ENCODE assay signal across 8 cellular contexts in genomic region chr1:34859442-34860200, GRCh38. TPM values are rescaled to one million over a fixed set of nuclear protein-coding genes. Genes with fewer than 3 reads are reported as not detected.
A peak's percentile ranks its signal among the peaks of the same experiment; 100 is the strongest.
DNase-seq lines count a peak whose midpoint lies in the region; ATAC-seq and TF ChIP-seq lines count a peak whose summit lies in the region.

Gene SMIM12 (minus strand): TSS chr1:34859749. CDS start chr1:34855977, 3,772 bp downstream.

- intact Hi-C loops in T-helper 2 cell treated with Interferon-gamma antibody and Interleukin-4, amounts not matched to agents 100 ng/mL and 5 ng/mL, for 36 hours (cut with micrococcal nuclease) = loop anchor here (1.0 to 10.0 kb wide), 4 partner anchors 125 to 333 kb away; partner anchors contain the start of genes SFPQ, TMEM35B, ZMYM1 and ZMYM6
- intact Hi-C loops in uterus (cut with DNase I; ENCODE audit: low total_unique reads) = no loop called here

- H3K27me3 ChIP-seq in right atrium auricular region (no peaks in the 10 kb centered on the region), uterus (no peaks in the 10 kb centered on the region)

- H3K4me3 ChIP-seq in right atrium auricular region (peak within 1 kb of the TSS; percentile 95 to 96), uterus (peak within 1 kb of the TSS; percentile 78)

- H3K4me1 ChIP-seq in right atrium auricular region (peaks cover 0 to 26% of the 10 kb centered on the region in 2 donors), uterus (peaks cover 4 to 14% of the 10 kb centered on the region in 2 donors)

- H3K9me3 ChIP-seq in right atrium auricular region (no peaks in the 10 kb centered on the region), uterus (no peaks in the 10 kb centered on the region)

- in situ Hi-C loops in GM13977 (cut with MboI; ENCODE audit: low pct_unique_long_range_greater_than_20kb, low sequenced_read_pairs, unreplicated experiment) = no loop called here

- TF ChIP-seq CTCF in GM13977 (IDR thresholded peaks at IDR 0.05; ENCODE audit: extremely low read depth, insufficient read depth, missing control alignments) (peak; percentile 90), right atrium auricular region (IDR thresholded peaks at IDR 0.05) (peak; percentile 67 to 95), uterus (IDR thresholded peaks at IDR 0.05) (peak; percentile 87 to 95 (median 92))

- H3K27ac ChIP-seq in right atrium auricular region (peak within 1 kb of the TSS; percentile 87 to 90), uterus (peak within 1 kb of the TSS; percentile 80 to 85)

- peak; percentile 98 for ATAC-seq in HG02885 (IDR thresholded peaks at IDR 0.05; ENCODE audit: poor library complexity, unreplicated experiment)

- peak; percentile 66 to 78 for TF ChIP-seq POLR2A in uterus (IDR thresholded peaks at IDR 0.05)

- DNase-seq in GM13977 (ENCODE audit: low spot score) = peak; percentile 97
- peak; percentile 83 for DNase-seq in NCI-H1694 treated with DMSO at 0.1 percent for 48 hours (lab: John Stamatoyannopoulos, UW)
- peak; percentile 45 to 95 (median 89) for DNase-seq in anterior cingulate cortex (lab: John Stamatoyannopoulos, UW)
- DNase-seq in right atrium auricular region (ENCODE audit: low spot score) = peak; percentile 95
- DNase-seq in pulmonary artery endothelial cell (ENCODE audit: low read depth, low spot score) = peak; percentile 80
- peak; percentile 93 for DNase-seq in uterus

- H3K36me3 ChIP-seq in right atrium auricular region = peaks cover 14% of the 10 kb centered on the region
- no peaks in the 10 kb centered on the region for H3K36me3 ChIP-seq in uterus

RNA-seq across cellular contexts. Expression of gene SMIM12, which starts in this region (rescaled TPM):
- total RNA-seq in T-helper 2 cell treated with Interferon-gamma antibody and Interleukin-4, amounts not matched to agents 100 ng/mL and 5 ng/mL, for 36 hours = 43.5 and 47.2 TPM in 2 replicates
- 10 to 100 TPM; 26.6 to 34.0 TPM for total RNA-seq in right atrium auricular region
- 51.8 and 63.6 TPM in 2 replicates for total RNA-seq in pulmonary artery endothelial cell
- 10 to 100 TPM; 11.8 to 31.2 (median 19.4) TPM for total RNA-seq in uterus

Comparison
In these comparisons a context has a peak if more than half of its experiments do, and no peak if none do; other contexts are left out.
1. Peak in every context shown above with its lines: DNase-seq, ATAC-seq, H3K4me3 ChIP-seq and H3K27ac ChIP-seq.